In genomic region chr3:143562789-143563188, GRCh38 we compare ENCODE assay signal across 1 cellular context.
TF ChIP-seq lines count a peak whose summit lies in the region.

No MANE protein-coding gene starts in this region.

TF ChIP-seq in K562, 482 proteins besides CTCF, POLR2A, EP300 and RAD21 (continued from another document):
- no peak for TF ChIP-seq ZNF23 (CRISPR knock-in tag; IDR thresholded peaks at IDR 0.05)
- no peak for TF ChIP-seq MAZ (CRISPR knock-in tag; conservative IDR thresholded peaks at IDR 0.05 in 1 of 2, IDR thresholded peaks at IDR 0.05 in 1 of 2)
- TF ChIP-seq KDM1A (IDR thresholded peaks at IDR 0.05): peak; percentile 48 to 49; a peak in 3 of 4 replicates
- no peak for TF ChIP-seq YY1 (IDR thresholded peaks at IDR 0.05; ENCODE audit: borderline replicate concordance in 1 of 3, control insufficient read depth in 1 of 3, extremely low read depth in 1 of 3, insufficient read depth in 3 of 3, insufficient read length in 1 of 3, insufficient replicate concordance in 2 of 3, low read depth in 1 of 3, low read length in 2 of 3)
- TF ChIP-seq ARID3A (IDR thresholded peaks at IDR 0.05; ENCODE audit: borderline replicate concordance, low read depth, low read length): no peak
- no peak for TF ChIP-seq CXXC5 (CRISPR knock-in tag; IDR thresholded peaks at IDR 0.05)
